Comparison of ENCODE assay signal across 1 cellular context in the genomic region with DNA sequence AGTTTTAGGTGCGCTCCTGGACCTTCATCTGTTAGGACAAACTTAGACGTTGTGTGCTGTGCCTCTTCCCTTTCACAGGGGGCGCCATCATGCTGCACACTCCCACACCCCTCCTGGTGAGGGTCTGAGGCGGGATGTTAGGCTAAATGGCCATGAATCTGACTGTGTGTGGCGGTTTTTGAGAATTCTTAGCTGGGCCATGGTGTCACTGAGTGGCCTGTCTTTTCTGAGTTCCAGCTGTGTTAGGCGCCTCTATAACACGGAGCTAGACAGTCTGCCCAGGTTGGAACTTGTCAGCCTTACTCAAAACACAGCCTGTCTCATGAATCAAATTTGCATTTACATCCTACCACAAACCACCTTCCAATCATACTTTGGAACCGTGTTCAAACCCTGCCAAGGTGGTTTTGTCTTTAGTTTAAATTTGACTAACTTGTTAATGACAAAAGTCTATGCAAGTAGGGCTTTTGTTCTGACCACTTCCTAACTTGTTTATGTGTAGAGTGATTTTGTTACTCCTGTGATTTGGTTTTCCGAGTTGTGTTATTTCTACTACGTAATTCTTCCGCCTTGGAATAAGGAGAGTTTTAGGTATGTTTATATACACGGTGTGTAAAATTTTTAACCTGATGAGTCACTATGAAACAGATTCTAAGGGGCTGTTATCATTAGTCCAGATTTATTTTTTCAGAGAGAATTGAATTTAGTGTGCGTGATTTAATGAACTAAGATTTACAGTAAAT.
TF ChIP-seq lines count a peak whose summit lies in the region.

No MANE protein-coding gene starts in this region.

TF ChIP-seq in WTC11, 78 proteins besides CTCF, POLR2A, EP300 and RAD21 (continued from another document):
- TF ChIP-seq CBFB (CRISPR knock-in tag; IDR thresholded peaks at IDR 0.05; ENCODE audit: low read depth) (no peak), KAT7 (CRISPR knock-in tag; IDR thresholded peaks at IDR 0.05; ENCODE audit: borderline replicate concordance) (no peak), MYBL2 (CRISPR knock-in tag; IDR thresholded peaks at IDR 0.05) (no peak), CREB1 (CRISPR knock-in tag; IDR thresholded peaks at IDR 0.05) (no peak), ATF1 (CRISPR knock-in tag; IDR thresholded peaks at IDR 0.05) (no peak), ZNF423 (CRISPR knock-in tag; IDR thresholded peaks at IDR 0.05) (no peak), RORB (CRISPR knock-in tag; IDR thresholded peaks at IDR 0.05) (no peak)
- TF ChIP-seq, protein P1, sequence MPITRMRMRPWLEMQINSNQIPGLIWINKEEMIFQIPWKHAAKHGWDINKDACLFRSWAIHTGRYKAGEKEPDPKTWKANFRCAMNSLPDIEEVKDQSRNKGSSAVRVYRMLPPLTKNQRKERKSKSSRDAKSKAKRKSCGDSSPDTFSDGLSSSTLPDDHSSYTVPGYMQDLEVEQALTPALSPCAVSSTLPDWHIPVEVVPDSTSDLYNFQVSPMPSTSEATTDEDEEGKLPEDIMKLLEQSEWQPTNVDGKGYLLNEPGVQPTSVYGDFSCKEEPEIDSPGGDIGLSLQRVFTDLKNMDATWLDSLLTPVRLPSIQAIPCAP (CRISPR knock-in tag; IDR thresholded peaks at IDR 0.05), result no peak
